20 cellular contexts compared by ENCODE assay signal in the genomic region with DNA sequence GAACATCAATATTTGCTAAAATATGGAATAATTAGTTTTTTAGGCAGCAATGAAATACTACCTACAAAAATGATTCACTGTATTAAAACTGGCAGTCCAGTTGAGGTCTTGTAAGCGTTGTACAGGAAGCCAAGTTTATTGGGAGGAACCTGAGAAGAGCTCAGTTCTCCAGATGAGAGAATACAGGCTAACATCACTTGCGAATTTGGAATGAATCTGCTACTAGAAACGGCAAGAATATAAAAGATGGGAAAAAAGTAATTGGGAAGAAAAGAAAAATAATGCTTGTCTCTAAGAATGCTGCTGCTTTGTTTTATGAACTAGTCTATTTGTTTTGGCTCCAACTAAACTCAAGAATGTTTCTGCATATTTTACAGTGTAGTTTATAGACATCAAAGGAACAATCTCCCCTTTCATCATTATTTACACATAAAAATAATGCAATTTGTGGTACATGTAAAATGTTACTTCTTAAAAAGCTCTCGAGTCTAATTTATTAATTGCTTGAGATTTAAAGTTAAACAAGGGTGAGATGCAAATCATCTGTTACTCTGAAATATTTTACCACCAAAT.
DNase-seq lines count a peak whose midpoint lies in the region; ATAC-seq and TF ChIP-seq lines count a peak whose summit lies in the region.
"Had no signal": no experiment of that assay in that cellular context is flagged by ENCODE, and none has a peak within 500 bp of the region (broad histone marks: within the 10 kb centered on the region; RNA-seq: fewer than 3 reads in every experiment).

No MANE protein-coding gene starts in this region.

- no peaks in the 10 kb centered on the region for H3K36me3 ChIP-seq in SK-N-MC (ENCODE audit: insufficient read depth, low read length)
- H3K36me3 ChIP-seq in fibroblast of lung (ENCODE audit: control insufficient read depth, insufficient read depth, low read length): no peaks in the 10 kb centered on the region
- H3K36me3 ChIP-seq: esophagus squamous epithelium, stomach, upper lobe of right lung had no signal

- DNase-seq in AG20443 (ENCODE audit: low spot score) (peak; percentile 32), SK-N-MC (ENCODE audit: low read depth, low spot score) (no peak), fibroblast of lung (ENCODE audit: low read depth in 2 of 2) (peak; percentile 20 to 64), osteocyte (ENCODE audit: extremely low spot score, unreplicated experiment) (no peak), SKM-1 treated with dmso at 0.1 percent for 144 hours (lab: John Stamatoyannopoulos, UW; ENCODE audit: unreplicated experiment) (no peak)
- DNase-seq in activated CD4-positive, alpha-beta T cell treated with anti-CD3 and anti-CD28 coated beads, Interleukin-2, amount 50 U/mL, for 1 hour: no peak
- DNase-seq in effector CD4-positive, alpha-beta T cell: no peak
- DNase-seq: activated CD4-positive, alpha-beta T cell treated with anti-CD3 and anti-CD28 coated beads for 1 hour; COR-L47; esophagus squamous epithelium; NCI-H2081 treated with DMSO at 0.1 percent for 48 hours; NCI-H526; right cardiac atrium; SHP77 treated with DMSO at 0.1 percent for 48 hours; stimulated activated CD4-positive, alpha-beta T cell treated with anti-CD3 and anti-CD28 coated beads, Interleukin-2, amount 100 ng/mL, for 24 hours; stomach; upper lobe of right lung had no signal

- ATAC-seq in HG02571 (IDR thresholded peaks at IDR 0.05; ENCODE audit: unreplicated experiment): no peak
- ATAC-seq: activated T-helper 17 cell treated with anti-CD3 and anti-CD28 coated beads, Interleukin-2, amount 50 U/mL, for 72 hours; right cardiac atrium; upper lobe of right lung had no signal

- H3K27me3 Mint-ChIP-seq in osteocyte (ENCODE audit: unreplicated experiment): no peaks in the 10 kb centered on the region

- no peaks in the 10 kb centered on the region for H3K79me2 ChIP-seq in fibroblast of lung (ENCODE audit: control insufficient read depth, insufficient read depth, low read length)

- peaks cover 3% of the 10 kb centered on the region for H3K36me3 Mint-ChIP-seq in osteocyte (ENCODE audit: unreplicated experiment)

- peaks cover 8% of the 10 kb centered on the region for H3K9me3 Mint-ChIP-seq in osteocyte (ENCODE audit: unreplicated experiment)

- no peak overlapping the region for H3K4me2 ChIP-seq in fibroblast of lung (ENCODE audit: extremely low read depth, insufficient read depth, low read length)

- H4K20me1 ChIP-seq in fibroblast of lung (ENCODE audit: control insufficient read depth, extremely low read depth, insufficient read depth, low read length): no peaks in the 10 kb centered on the region

- H3K9me3 ChIP-seq in SK-N-MC (ENCODE audit: low read depth, low read length) (no peaks in the 10 kb centered on the region), fibroblast of lung (ENCODE audit: control insufficient read depth, insufficient read depth, low read depth, low read length) (no peaks in the 10 kb centered on the region)
- H3K9me3 ChIP-seq: esophagus squamous epithelium, stomach, upper lobe of right lung had no signal

- H3K4me1 Mint-ChIP-seq in osteocyte (ENCODE audit: unreplicated experiment): peaks cover 24% of the 10 kb centered on the region
- H3K4me1 Mint-ChIP-seq: activated T-helper 17 cell treated with anti-CD3 and anti-CD28 coated beads, Interleukin-2, amount 50 U/mL, for 72 hours had no signal

- H3K4me1 ChIP-seq in fibroblast of lung (ENCODE audit: control insufficient read depth, extremely low read depth, insufficient read depth, low read length): no peaks in the 10 kb centered on the region
- H3K4me1 ChIP-seq: upper lobe of right lung had no signal

- no peak overlapping the region for H2AFZ ChIP-seq in fibroblast of lung (ENCODE audit: low read length)

- H3K4me3 ChIP-seq in SK-N-MC: no peak overlapping the region
- no peak overlapping the region for H3K4me3 ChIP-seq in fibroblast of lung (replicated peaks in 1 of 4; ENCODE audit: control extremely low read depth in 1 of 4, insufficient read depth in 1 of 4, low read depth in 3 of 4, low read length in 4 of 4)
- H3K4me3 ChIP-seq: esophagus squamous epithelium, stomach, upper lobe of right lung had no signal

- no peak for TF ChIP-seq CTCF in fibroblast of lung (conservative IDR thresholded peaks at IDR 0.05 in 1 of 2, IDR thresholded peaks at IDR 0.05 in 1 of 2; ENCODE audit: low read depth in 1 of 2, low read length in 2 of 2)
- TF ChIP-seq CTCF in osteocyte (IDR thresholded peaks at IDR 0.05): no peak

- H3K9ac ChIP-seq in SK-N-MC (ENCODE audit: insufficient read length): no peak overlapping the region
- no peak overlapping the region for H3K9ac ChIP-seq in fibroblast of lung (ENCODE audit: insufficient read depth, low read length)

- H3K27me3 ChIP-seq in fibroblast of lung (ENCODE audit: control insufficient read depth, insufficient read depth, low read length): no peaks in the 10 kb centered on the region
- H3K27me3 ChIP-seq: esophagus squamous epithelium, stomach, upper lobe of right lung had no signal

- peak overlapping the region; percentile 46 for H3K27ac Mint-ChIP-seq in osteocyte (ENCODE audit: unreplicated experiment)
- H3K27ac Mint-ChIP-seq: activated T-helper 17 cell treated with anti-CD3 and anti-CD28 coated beads, Interleukin-2, amount 50 U/mL, for 72 hours; T-helper 2 cell treated with Interferon-gamma antibody and Interleukin-4, amounts not matched to agents 5 μg/mL and 100 μg/mL, for 36 hours had no signal

- no peak overlapping the region for H3K4me3 Mint-ChIP-seq in osteocyte (ENCODE audit: unreplicated experiment)
- H3K4me3 Mint-ChIP-seq: activated T-helper 17 cell treated with anti-CD3 and anti-CD28 coated beads, Interleukin-2, amount 50 U/mL, for 72 hours; T-helper 2 cell treated with Interferon-gamma antibody and Interleukin-4, amounts not matched to agents 5 μg/mL and 100 μg/mL, for 36 hours had no signal

- H3K27ac ChIP-seq in SK-N-MC (peak overlapping the region; percentile 37; the same call in 1 of the 2 replicates), fibroblast of lung (ENCODE audit: insufficient read depth, low read length) (no peak overlapping the region)
- H3K27ac ChIP-seq: esophagus squamous epithelium, stomach, upper lobe of right lung had no signal

Comparison
In these comparisons a context has a peak if more than half of its experiments do, and no peak if none do; other contexts are left out.
1. DNase-seq: peak in AG20443 (single experiment) and fibroblast of lung (2 of 2); none in SK-N-MC (single experiment), osteocyte (single experiment), SKM-1 treated with dmso at 0.1 percent for 144 hours (single experiment), activated CD4-positive, alpha-beta T cell treated with anti-CD3 and anti-CD28 coated beads, Interleukin-2, amount 50 U/mL, for 1 hour (single experiment) and effector CD4-positive, alpha-beta T cell (single experiment).